In genomic region chr1:162899422-162900168, GRCh38 we compare ENCODE assay signal across 1 cellular context.
TF ChIP-seq lines count a peak whose summit lies in the region.

No MANE protein-coding gene starts in this region.

TF ChIP-seq in WTC11, 78 proteins besides CTCF, POLR2A, EP300 and RAD21 (continued from another document):
- TF ChIP-seq, protein P1, sequence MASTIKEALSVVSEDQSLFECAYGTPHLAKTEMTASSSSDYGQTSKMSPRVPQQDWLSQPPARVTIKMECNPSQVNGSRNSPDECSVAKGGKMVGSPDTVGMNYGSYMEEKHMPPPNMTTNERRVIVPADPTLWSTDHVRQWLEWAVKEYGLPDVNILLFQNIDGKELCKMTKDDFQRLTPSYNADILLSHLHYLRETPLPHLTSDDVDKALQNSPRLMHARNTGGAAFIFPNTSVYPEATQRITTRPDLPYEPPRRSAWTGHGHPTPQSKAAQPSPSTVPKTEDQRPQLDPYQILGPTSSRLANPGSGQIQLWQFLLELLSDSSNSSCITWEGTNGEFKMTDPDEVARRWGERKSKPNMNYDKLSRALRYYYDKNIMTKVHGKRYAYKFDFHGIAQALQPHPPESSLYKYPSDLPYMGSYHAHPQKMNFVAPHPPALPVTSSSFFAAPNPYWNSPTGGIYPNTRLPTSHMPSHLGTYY (CRISPR knock-in tag; IDR thresholded peaks at IDR 0.05), result no peak
- no peak for TF ChIP-seq TEAD4 (CRISPR knock-in tag; IDR thresholded peaks at IDR 0.05)
- TF ChIP-seq GABPB1 (CRISPR knock-in tag; IDR thresholded peaks at IDR 0.05), result no peak
- no peak for TF ChIP-seq TEAD1 (CRISPR knock-in tag; IDR thresholded peaks at IDR 0.05)
- no peak for TF ChIP-seq ZNF232 (CRISPR knock-in tag; IDR thresholded peaks at IDR 0.05)
- no peak for TF ChIP-seq CBFB (CRISPR knock-in tag; IDR thresholded peaks at IDR 0.05; ENCODE audit: low read depth)
- no peak for TF ChIP-seq NFATC4 (CRISPR knock-in tag; IDR thresholded peaks at IDR 0.05)
- TF ChIP-seq ZNF219 (CRISPR knock-in tag; IDR thresholded peaks at IDR 0.05; ENCODE audit: borderline replicate concordance), result no peak
- TF ChIP-seq, protein P2, sequence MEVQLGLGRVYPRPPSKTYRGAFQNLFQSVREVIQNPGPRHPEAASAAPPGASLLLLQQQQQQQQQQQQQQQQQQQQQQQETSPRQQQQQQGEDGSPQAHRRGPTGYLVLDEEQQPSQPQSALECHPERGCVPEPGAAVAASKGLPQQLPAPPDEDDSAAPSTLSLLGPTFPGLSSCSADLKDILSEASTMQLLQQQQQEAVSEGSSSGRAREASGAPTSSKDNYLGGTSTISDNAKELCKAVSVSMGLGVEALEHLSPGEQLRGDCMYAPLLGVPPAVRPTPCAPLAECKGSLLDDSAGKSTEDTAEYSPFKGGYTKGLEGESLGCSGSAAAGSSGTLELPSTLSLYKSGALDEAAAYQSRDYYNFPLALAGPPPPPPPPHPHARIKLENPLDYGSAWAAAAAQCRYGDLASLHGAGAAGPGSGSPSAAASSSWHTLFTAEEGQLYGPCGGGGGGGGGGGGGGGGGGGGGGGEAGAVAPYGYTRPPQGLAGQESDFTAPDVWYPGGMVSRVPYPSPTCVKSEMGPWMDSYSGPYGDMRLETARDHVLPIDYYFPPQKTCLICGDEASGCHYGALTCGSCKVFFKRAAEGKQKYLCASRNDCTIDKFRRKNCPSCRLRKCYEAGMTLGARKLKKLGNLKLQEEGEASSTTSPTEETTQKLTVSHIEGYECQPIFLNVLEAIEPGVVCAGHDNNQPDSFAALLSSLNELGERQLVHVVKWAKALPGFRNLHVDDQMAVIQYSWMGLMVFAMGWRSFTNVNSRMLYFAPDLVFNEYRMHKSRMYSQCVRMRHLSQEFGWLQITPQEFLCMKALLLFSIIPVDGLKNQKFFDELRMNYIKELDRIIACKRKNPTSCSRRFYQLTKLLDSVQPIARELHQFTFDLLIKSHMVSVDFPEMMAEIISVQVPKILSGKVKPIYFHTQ (CRISPR knock-in tag; IDR thresholded peaks at IDR 0.05), result no peak
